1 cellular context compared by ENCODE assay signal in the genomic region with DNA sequence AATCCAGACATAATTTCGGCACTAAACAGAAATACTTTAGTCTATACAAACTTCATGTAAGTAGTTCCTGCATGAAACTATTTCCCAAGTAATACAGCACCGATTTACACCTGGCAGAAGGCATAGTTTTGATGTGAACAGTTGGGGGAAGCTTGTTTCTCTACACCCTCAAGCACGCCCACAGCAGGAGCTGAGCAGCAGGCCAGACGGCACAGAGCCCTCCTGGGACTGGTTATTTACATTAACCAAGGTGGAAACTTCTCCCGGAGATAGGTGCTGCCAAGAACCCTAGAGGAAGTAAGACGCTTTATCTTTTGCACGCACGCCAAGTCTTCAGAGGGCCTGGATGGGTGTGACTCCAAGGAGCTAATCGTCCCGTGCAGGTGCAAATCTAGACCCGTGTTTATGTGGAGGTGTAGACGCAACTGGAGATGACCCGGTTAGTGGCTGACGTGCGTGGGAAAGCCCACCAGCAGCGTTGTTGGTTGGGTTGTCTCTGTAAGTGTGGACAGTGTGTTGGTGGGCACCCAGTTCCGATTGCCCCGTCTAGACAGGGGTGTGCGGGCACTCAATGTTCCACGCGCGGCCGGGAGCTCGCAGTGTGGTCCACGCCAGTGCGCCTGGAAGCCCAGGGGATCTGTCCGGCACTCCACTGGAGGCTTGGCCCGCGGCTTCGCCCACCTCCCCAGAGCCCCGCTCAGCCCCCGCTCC.
TF ChIP-seq lines count a peak whose summit lies in the region.

No MANE protein-coding gene starts in this region.

TF ChIP-seq in endothelial cell of umbilical vein, 7 proteins besides CTCF, POLR2A, EP300 and RAD21 (continued from another document):
- no peak for TF ChIP-seq GATA2 (IDR thresholded peaks at IDR 0.05; ENCODE audit: insufficient read depth, insufficient read length, low read depth, low read length)
- no peak for TF ChIP-seq POLR2AphosphoS5 (IDR thresholded peaks at IDR 0.05; ENCODE audit: insufficient read depth, low read depth, low read length)
- no peak for TF ChIP-seq MYC (IDR thresholded peaks at IDR 0.05; ENCODE audit: low read depth, low read length)
- no peak for TF ChIP-seq FOS (IDR thresholded peaks at IDR 0.05; ENCODE audit: borderline replicate concordance, insufficient read depth, low read length)
